16 cellular contexts compared by ENCODE assay signal in the genomic region with DNA sequence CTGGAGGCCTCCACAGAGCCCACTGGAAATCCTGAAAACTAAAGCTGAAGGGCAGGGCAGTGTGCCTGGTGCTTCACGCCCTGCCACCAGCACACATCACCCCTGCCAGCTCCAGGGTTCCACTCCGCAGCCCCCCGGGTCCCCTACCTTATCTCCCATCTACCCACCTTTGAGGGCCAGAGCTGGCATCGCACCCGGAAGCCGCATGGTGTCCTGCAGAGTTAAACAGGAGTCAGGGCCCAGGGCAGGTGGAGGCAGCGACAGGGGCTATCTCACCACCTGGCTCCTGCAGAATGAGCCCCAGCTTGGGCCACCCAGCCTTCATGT. TPM values are rescaled to one million over a fixed set of nuclear protein-coding genes. Genes with fewer than 3 reads are reported as not detected.
DNase-seq lines count a peak whose midpoint lies in the region; ATAC-seq and TF ChIP-seq lines count a peak whose summit lies in the region.
"Had no signal": no experiment of that assay in that cellular context is flagged by ENCODE, and none has a peak within 500 bp of the region (broad histone marks: within the 10 kb centered on the region; RNA-seq: fewer than 3 reads in every experiment).

No MANE protein-coding gene starts in this region.

- no TSS peak for BruUV-seq in OCI-LY7 (replicated peaks; lab: Mats Ljungman, UMichigan)

- H3K4me3 ChIP-seq in heart left ventricle (no peak overlapping the region), hepatocyte (no peak overlapping the region), prostate gland (no peak overlapping the region), upper lobe of right lung (no peak overlapping the region), OCI-LY7 (ENCODE audit: low read depth, low read length, poor library complexity, severe bottlenecking) (no peak overlapping the region)

- no peak for TF ChIP-seq POLR2A in heart left ventricle (IDR thresholded peaks at IDR 0.05)
- no peak for TF ChIP-seq POLR2A in prostate gland (IDR thresholded peaks at IDR 0.05)

- CTCF ChIA-PET in OCI-LY7 (lab: Charles Lee; ENCODE audit: unreplicated experiment): interaction anchor here (0.5 kb wide), 1 partner anchor 32 kb away, joined by 3 read pairs; no protein-coding TSS in a partner anchor

- H3K27ac ChIP-seq in heart left ventricle (peak overlapping the region; percentile 14 to 96 (median 82)), hepatocyte (peak overlapping the region; percentile 93), prostate gland (peak overlapping the region; percentile 74 to 78), upper lobe of right lung (peak overlapping the region; percentile 70), OCI-LY7 (ENCODE audit: low read depth, low read length, poor library complexity, severe bottlenecking) (no peak overlapping the region)

- H2AFZ ChIP-seq in hepatocyte: no peak overlapping the region
- H2AFZ ChIP-seq in OCI-LY7 (ENCODE audit: low read length): no peak overlapping the region

- H4K20me1 ChIP-seq in hepatocyte (ENCODE audit: insufficient read depth, poor library complexity, severe bottlenecking) (no peaks in the 10 kb centered on the region), OCI-LY7 (ENCODE audit: insufficient read depth, low read length) (no peaks in the 10 kb centered on the region)

- no peaks in the 10 kb centered on the region for H3K27me3 ChIP-seq in heart left ventricle
- H3K27me3 ChIP-seq in hepatocyte: no peaks in the 10 kb centered on the region
- H3K27me3 ChIP-seq in prostate gland (replicated peaks; ENCODE audit: insufficient read depth): no peaks in the 10 kb centered on the region
- H3K27me3 ChIP-seq in upper lobe of right lung: no peaks in the 10 kb centered on the region

- H3K36me3 ChIP-seq in heart left ventricle: peaks cover 0 to 57% (median 4%) of the 10 kb centered on the region in 9 donors
- no peaks in the 10 kb centered on the region for H3K36me3 ChIP-seq in hepatocyte (replicated peaks; ENCODE audit: insufficient read depth, low read depth)
- no peaks in the 10 kb centered on the region for H3K36me3 ChIP-seq in prostate gland
- no peaks in the 10 kb centered on the region for H3K36me3 ChIP-seq in upper lobe of right lung
- H3K36me3 ChIP-seq in OCI-LY7 (ENCODE audit: insufficient read depth, low read length): no peaks in the 10 kb centered on the region

- POLR2A ChIA-PET in OCI-LY7 (lab: Charles Lee): no interaction called here

- no peaks in the 10 kb centered on the region for H3K9me2 ChIP-seq in hepatocyte (replicated peaks; ENCODE audit: insufficient read depth)
- no peaks in the 10 kb centered on the region for H3K9me2 ChIP-seq in OCI-LY7 (ENCODE audit: insufficient read depth, low read length)

- intact Hi-C loops in heart left ventricle (cut with DNase I) (loop anchor here in 4 of 10 donors (10.0 kb wide), 2 partner anchors 218 to 298 kb away; partner anchors contain the start of gene TCOF1 (in 1 of the 4)), cardiac septum (cut with DNase I) (loop anchor here (10.0 kb wide), 1 partner anchor 218 kb away; the partner anchor contains the start of gene TCOF1), prostate gland (cut with DNase I) (loop anchor here (10.0 kb wide), 1 partner anchor 132 kb away; the partner anchor contains the start of genes HMGXB3 and TIGD6), upper lobe of right lung (cut with DNase I) (no loop called here), OCI-LY7 (cut with micrococcal nuclease; ENCODE audit: unreplicated experiment) (no loop called here)

- no peak for DNase-seq in heart left ventricle
- no peak for DNase-seq in cardiac septum (ENCODE audit: low spot score)
- no peak for DNase-seq in hepatocyte (ENCODE audit: low spot score)
- DNase-seq in prostate gland (ENCODE audit: low spot score): no peak
- DNase-seq in upper lobe of right lung: no peak
- no peak for DNase-seq in GM03348 (ENCODE audit: low spot score)
- DNase-seq in OCI-LY7 (ENCODE audit: low spot score): no peak
- no peak for DNase-seq in D341Med (ENCODE audit: low spot score)
- DNase-seq: activated T-cell treated with anti-CD3 and anti-CD28 coated beads, Interleukin-2, amount 50 U/mL, for 48 hours; KBM-7; NCI-H1417; SHP77 treated with DMSO at 0.1 percent for 48 hours had no signal

- H3K4me2 ChIP-seq in hepatocyte (no peak overlapping the region), OCI-LY7 (ENCODE audit: low read length) (no peak overlapping the region)

- H3K9me3 ChIP-seq in heart left ventricle (no peaks in the 10 kb centered on the region), hepatocyte (ENCODE audit: low read depth) (no peaks in the 10 kb centered on the region), prostate gland (no peaks in the 10 kb centered on the region), upper lobe of right lung (no peaks in the 10 kb centered on the region), OCI-LY7 (ENCODE audit: low read length) (no peaks in the 10 kb centered on the region)

- H3K4me1 ChIP-seq in heart left ventricle (peaks cover 2 to 98% (median 58%) of the 10 kb centered on the region in 12 donors), hepatocyte (ENCODE audit: insufficient read depth) (peaks cover 52% of the 10 kb centered on the region), prostate gland (replicated peaks) (peaks cover 23% of the 10 kb centered on the region), upper lobe of right lung (peaks cover 51% of the 10 kb centered on the region), OCI-LY7 (ENCODE audit: insufficient read depth, low read length, poor library complexity, severe bottlenecking) (no peaks in the 10 kb centered on the region)

- ATAC-seq in heart left ventricle (no peak), upper lobe of right lung (no peak)
- ATAC-seq: natural killer cell treated with Interleukin-12 subunit alpha and Interleukin-12 subunit beta and Interleukin-15 and Interleukin-18, amount 100 ng/mL, for 72 hours; stimulated activated memory B cell treated with anti-CD40 and anti-IgM and Interleukin-4, amounts not matched to agents 10 μg/mL and 1 μg/mL and 100 μg/mL, for 72 hours had no signal

- 81 to 93% (median 87%) methylated on average over 7 of the region's 7 CpGs for WGBS in heart left ventricle, 4 donors
- WGBS in hepatocyte (ENCODE audit: low lambda C conversion rate, missing lambda C conversion rate): 96% methylated on average over 7 of the region's 7 CpGs
- WGBS in prostate gland: 88% methylated on average over 7 of the region's 7 CpGs

- TF ChIP-seq CTCF in heart left ventricle (IDR thresholded peaks at IDR 0.05) (no peak), hepatocyte (IDR thresholded peaks at IDR 0.05; ENCODE audit: poor library complexity) (no peak), prostate gland (IDR thresholded peaks at IDR 0.05) (no peak), upper lobe of right lung (IDR thresholded peaks at IDR 0.05) (no peak), OCI-LY7 (conservative IDR thresholded peaks at IDR 0.05; ENCODE audit: low read length) (no peak)

- H3K79me2 ChIP-seq in hepatocyte: peaks cover 20% of the 10 kb centered on the region
- no peaks in the 10 kb centered on the region for H3K79me2 ChIP-seq in OCI-LY7 (ENCODE audit: insufficient read depth, low read depth, low read length)

RNA-seq across cellular contexts. Expression of gene PDGFRB, which starts 18.8 kb away (rescaled TPM):
- total RNA-seq in heart left ventricle (100 to 1,000 TPM in 3 of 9 donors, 10 to 100 TPM in 6; 28.3 to 112 (median 45.6) TPM), cardiac septum (54.6 TPM), hepatocyte (36.8 and 55.1 TPM in 2 replicates), prostate gland (100 to 1,000 TPM in 1 of 2 donors, 10 to 100 TPM in 1; 14.5 to 161 TPM), upper lobe of right lung (120 TPM), OCI-LY7 (2022) (0.23 TPM in 1 of 2 replicates, not detected in the other)
- polyA plus RNA-seq in heart left ventricle (10 to 100 TPM; 27.6 to 53.1 TPM), hepatocyte (55.2 and 62.9 TPM in 2 replicates)
- total RNA-seq in OCI-LY7 (2014; rRNA removed; shearing (Covaris generic)): 0.80 and 3.0 TPM in 2 replicates

RNA-seq across cellular contexts. Expression of gene CDX1, which starts 29.8 kb away (rescaled TPM):
- total RNA-seq in heart left ventricle (under 1 TPM in 2 of 9 donors, not detected in 7; 0.29 TPM), cardiac septum (0.16 TPM), hepatocyte (54.6 and 58.2 TPM in 2 replicates), prostate gland (1 to 10 TPM in 1 of 2 donors, not detected in 1; 3.2 TPM), upper lobe of right lung (not detected), OCI-LY7 (2022) (not detected in 2 replicates)
- polyA plus RNA-seq in heart left ventricle (under 1 TPM in 1 of 2 donors, not detected in 1; 0.17 TPM), hepatocyte (43.3 and 46.9 TPM in 2 replicates)
- not detected in 2 replicates for total RNA-seq in OCI-LY7 (2014; rRNA removed; shearing (Covaris generic))
- total RNA-seq: G401; natural killer cell treated with Interleukin-12 subunit alpha and Interleukin-12 subunit beta and Interleukin-15 and Interleukin-18, amount 100 ng/mL, for 72 hours had no signal

RNA-seq across cellular contexts. Expression of gene CSF1R, which starts 50.5 kb away (rescaled TPM):
- total RNA-seq in heart left ventricle: 100 to 1,000 TPM in 1 of 9 donors, 10 to 100 TPM in 6, 1 to 10 TPM in 2; 5.8 to 143 (median 12.0) TPM
- 1 to 10 TPM; 5.0 to 5.6 TPM for polyA plus RNA-seq in heart left ventricle
- 11.9 TPM for total RNA-seq in cardiac septum
- total RNA-seq in hepatocyte: 4.5 and 4.7 TPM in 2 replicates
- 3.6 and 5.1 TPM in 2 replicates for polyA plus RNA-seq in hepatocyte
- 10 to 100 TPM; 11.0 to 36.4 TPM for total RNA-seq in prostate gland
- 48.7 TPM for total RNA-seq in upper lobe of right lung
- total RNA-seq in OCI-LY7 (2014; rRNA removed; shearing (Covaris generic)): not detected in 2 replicates
- total RNA-seq in OCI-LY7 (2022): not detected in 2 replicates

RNA-seq across cellular contexts. Expression of gene SLC6A7, which starts 53.1 kb away (rescaled TPM):
- total RNA-seq in heart left ventricle (not detected), cardiac septum (not detected), hepatocyte (0.88 and 1.1 TPM in 2 replicates), prostate gland (not detected), upper lobe of right lung (not detected), OCI-LY7 (2022) (not detected in 2 replicates)
- polyA plus RNA-seq in heart left ventricle (not detected), hepatocyte (0.39 and 0.99 TPM in 2 replicates)
- not detected in 2 replicates for total RNA-seq in OCI-LY7 (2014; rRNA removed; shearing (Covaris generic))
- total RNA-seq: G401; natural killer cell treated with Interleukin-12 subunit alpha and Interleukin-12 subunit beta and Interleukin-15 and Interleukin-18, amount 100 ng/mL, for 72 hours had no signal
- polyA plus RNA-seq: adipose tissue had no signal

Comparison
In these comparisons a context has a peak if more than half of its experiments do, and no peak if none do; other contexts are left out.
1. RNA of gene CDX1, which starts 29.8 kb away (total RNA-seq): 54.6 to 58.2 TPM in hepatocyte; 3.2 TPM in prostate gland, 0.16 TPM in cardiac septum (single experiment), 0.29 TPM in heart left ventricle, not detected in upper lobe of right lung (single experiment) and not detected in OCI-LY7; every median in the first group is over 10 times any median in the second.
2. intact Hi-C loops: an anchor here in cardiac septum (10.0 kb wide) and prostate gland (10.0 kb wide); none called in upper lobe of right lung and OCI-LY7.